7 cellular contexts compared by ENCODE assay signal in the genomic region with DNA sequence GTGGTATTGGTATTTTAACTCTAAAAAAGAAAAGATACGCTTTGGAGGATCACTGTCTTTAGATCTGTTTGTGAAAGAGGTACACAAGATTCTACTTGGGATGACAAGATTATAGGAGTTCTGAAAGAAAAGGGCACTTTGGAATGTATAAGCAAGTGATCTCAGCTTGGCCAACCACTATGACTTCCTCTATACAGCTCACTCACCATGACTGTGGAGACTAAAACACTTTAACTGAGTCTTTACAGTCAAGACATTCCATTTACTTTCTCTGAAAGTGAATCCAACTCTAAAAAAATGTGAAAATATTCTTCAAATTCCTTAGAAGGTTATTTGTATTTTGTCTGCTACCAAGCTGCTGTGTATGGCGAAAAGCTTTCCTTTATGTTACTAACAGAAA.
A peak's percentile ranks its signal among the peaks of the same experiment; 100 is the strongest.
DNase-seq lines count a peak whose midpoint lies in the region; ATAC-seq, FAIRE-seq and TF ChIP-seq lines count a peak whose summit lies in the region.
"Not testable (repeated sequence)": the region's sequence is repeated elsewhere in the genome, so short reads cannot be mapped to it uniquely, and the experiment has no call there.

No MANE protein-coding gene starts in this region.

- H3K9me3 ChIP-seq in adipocyte (ENCODE audit: control insufficient read depth, low read length); endodermal cell (ENCODE audit: control insufficient read depth, low read length); mesenchymal stem cell (ENCODE audit: control insufficient read depth, low read length); smooth muscle cell (replicated peaks; ENCODE audit: low read depth): not testable (repeated sequence)

- not testable (repeated sequence) for H3K4me3 ChIP-seq in adipocyte (ENCODE audit: low read length); endodermal cell (ENCODE audit: low read length); mesenchymal stem cell (ENCODE audit: insufficient read depth in 1 of 2, low read depth in 1 of 2, low read length in 2 of 2); smooth muscle cell

- H3K27me3 ChIP-seq in adipocyte (replicated peaks; ENCODE audit: control insufficient read depth, insufficient read depth, low read length); endodermal cell (ENCODE audit: control insufficient read depth, insufficient read depth, low read length, poor library complexity, severe bottlenecking); mesenchymal stem cell (ENCODE audit: control insufficient read depth in 1 of 2, insufficient read depth in 1 of 2, low read length in 2 of 2); smooth muscle cell (ENCODE audit: low read depth): not testable (repeated sequence)

- not testable (repeated sequence) for H2BK15ac ChIP-seq in mesenchymal stem cell (ENCODE audit: low read depth, poor library complexity, severe bottlenecking)

- not testable (repeated sequence) for H3K4me3 Mint-ChIP-seq in endodermal cell

- 98 to 100% methylated on average over 2 of the region's 2 CpGs for WGBS in endodermal cell (ENCODE audit: insufficient coverage in 1 of 2, insufficient read length in 1 of 2), 2 experiments
- WGBS in mesenchymal stem cell = 88% methylated on average over 2 of the region's 2 CpGs
- 84% methylated on average over 2 of the region's 2 CpGs for WGBS in smooth muscle cell (ENCODE audit: low lambda C conversion rate)

- H3K4ac ChIP-seq in mesenchymal stem cell (ENCODE audit: low read depth in 1 of 2, low read length in 2 of 2) = not testable (repeated sequence)

- not testable (repeated sequence) for H3K4me2 ChIP-seq in mesenchymal stem cell (ENCODE audit: low read length, poor library complexity, severe bottlenecking); smooth muscle cell

- H2BK5ac ChIP-seq in mesenchymal stem cell (ENCODE audit: low read depth, low read length, poor library complexity, severe bottlenecking) = not testable (repeated sequence)

- not testable (repeated sequence) for H3K79me2 ChIP-seq in smooth muscle cell (ENCODE audit: low read depth)

- TF ChIP-seq CTCF in endodermal cell (conservative IDR thresholded peaks at IDR 0.05); smooth muscle cell (IDR thresholded peaks at IDR 0.05; ENCODE audit: borderline replicate concordance, insufficient read depth, poor library complexity, severe bottlenecking): not testable (repeated sequence)

- not testable (repeated sequence) for H2AFZ ChIP-seq in mesenchymal stem cell (ENCODE audit: low read depth, low read length); smooth muscle cell (ENCODE audit: low read depth)

- not testable (repeated sequence) for H3K36me3 ChIP-seq in adipocyte (ENCODE audit: control insufficient read depth, insufficient read depth, low read length, severe bottlenecking); endodermal cell (ENCODE audit: control insufficient read depth, insufficient read depth, low read length); mesenchymal stem cell (ENCODE audit: control insufficient read depth in 1 of 2, insufficient read depth in 2 of 2, low read depth in 1 of 2, low read length in 2 of 2); smooth muscle cell (ENCODE audit: low read depth)

- H4K91ac ChIP-seq in mesenchymal stem cell (ENCODE audit: low read length) = not testable (repeated sequence)

- peak; percentile 43; the same call in 1 of the 3 replicates for ATAC-seq in SK-N-SH treated with all-trans-retinoic acid at 6 μM for 48 hours

- not testable (repeated sequence) for H4K20me1 ChIP-seq in smooth muscle cell (ENCODE audit: low read depth)

- H3K23ac ChIP-seq in mesenchymal stem cell (ENCODE audit: low read length in 2 of 2) = not testable (repeated sequence)

- peak overlapping the region; percentile 39 for H3K27ac Mint-ChIP-seq in endodermal cell

- not testable (repeated sequence) for H3K9me3 Mint-ChIP-seq in endodermal cell

- H3K27me3 Mint-ChIP-seq in endodermal cell (ENCODE audit: insufficient read depth) = not testable (repeated sequence)

- peak; percentile 15 for DNase-seq in EL
- DNase-seq in H54 (ENCODE audit: insufficient read length, low spot score); endodermal cell; smooth muscle cell (lab: John Stamatoyannopoulos, UW; ENCODE audit: unreplicated experiment): not testable (repeated sequence)
- peak; percentile 23 for DNase-seq in adipocyte (ENCODE audit: low read depth)
- peak; percentile 28 for DNase-seq in mesenchymal stem cell

- H3K4me1 ChIP-seq in adipocyte (ENCODE audit: control insufficient read depth, insufficient read depth, low read length); endodermal cell (ENCODE audit: control insufficient read depth, insufficient read depth, low read length); mesenchymal stem cell (ENCODE audit: control insufficient read depth, insufficient read depth, low read depth, low read length); smooth muscle cell (ENCODE audit: low read depth): not testable (repeated sequence)

- not testable (repeated sequence) for H2BK12ac ChIP-seq in mesenchymal stem cell (ENCODE audit: low read length in 2 of 2)

- H3F3A ChIP-seq in smooth muscle cell (ENCODE audit: low read depth) = not testable (repeated sequence)

- not testable (repeated sequence) for H3K27ac ChIP-seq in endodermal cell (ENCODE audit: low read depth, low read length); mesenchymal stem cell (ENCODE audit: low read length, poor library complexity, severe bottlenecking)
- H3K27ac ChIP-seq in smooth muscle cell (ENCODE audit: low read depth) = peak overlapping the region; percentile 21

- peak; percentile 36 for FAIRE-seq in H54 (lab: Jason Lieb, UNC)

- H4K8ac ChIP-seq in mesenchymal stem cell (ENCODE audit: low read length) = not testable (repeated sequence)

- not testable (repeated sequence) for H3K79me1 ChIP-seq in mesenchymal stem cell (replicated peaks; ENCODE audit: low read length, poor library complexity, severe bottlenecking)

- TF ChIP-seq POLR2A in H54 (IDR thresholded peaks at IDR 0.05; ENCODE audit: low read depth, low read length) = not testable (repeated sequence)

- not testable (repeated sequence) for H3K9ac ChIP-seq in adipocyte (ENCODE audit: low read length); endodermal cell (ENCODE audit: extremely low read depth, low read length, poor library complexity, severe bottlenecking); mesenchymal stem cell (ENCODE audit: low read length); smooth muscle cell (ENCODE audit: low read depth)

- not testable (repeated sequence) for H3K18ac ChIP-seq in mesenchymal stem cell (ENCODE audit: low read depth in 1 of 2, low read length in 2 of 2)

- not testable (repeated sequence) for H2BK120ac ChIP-seq in mesenchymal stem cell (ENCODE audit: low read depth, low read length)

- H3K14ac ChIP-seq in mesenchymal stem cell (ENCODE audit: low read length in 2 of 2) = not testable (repeated sequence)

- H3K36me3 Mint-ChIP-seq in endodermal cell (ENCODE audit: low read depth) = peaks cover 16% of the 10 kb centered on the region

- peaks cover 18% of the 10 kb centered on the region for H3K4me1 Mint-ChIP-seq in endodermal cell

- not testable (repeated sequence) for H2AK5ac ChIP-seq in mesenchymal stem cell (ENCODE audit: low read length, severe bottlenecking)
